In genomic region chr12:94644622-94645021, GRCh38 we compare ENCODE assay signal across 7 cellular contexts. TPM values are rescaled to one million over a fixed set of nuclear protein-coding genes. Genes with fewer than 3 reads are reported as not detected.
DNase-seq lines count a peak whose midpoint lies in the region; ATAC-seq and TF ChIP-seq lines count a peak whose summit lies in the region.

No MANE protein-coding gene starts in this region.

- TF ChIP-seq CTCF in astrocyte of the spinal cord (IDR thresholded peaks at IDR 0.05; ENCODE audit: low read depth, low read length), result no peak

- H3K27ac Mint-ChIP-seq in naive B cell, result peak overlapping the region in 2 of 6 donors; percentile 2 to 36

- no peaks in the 10 kb centered on the region for H3K9me3 Mint-ChIP-seq in naive B cell

- in situ Hi-C loops in astrocyte of the spinal cord (cut with HindIII; ENCODE audit: low sequenced_read_pairs), result no loop called here

- H3K4me1 Mint-ChIP-seq in naive B cell, result peaks cover 19 to 36% (median 22%) of the 10 kb centered on the region in 3 donors

- H3K36me3 Mint-ChIP-seq in naive B cell, result no peaks in the 10 kb centered on the region

- H3K27me3 Mint-ChIP-seq in naive B cell, result peaks cover 0 to 13% (median 8%) of the 10 kb centered on the region in 3 donors

- ATAC-seq in GM19043 (IDR thresholded peaks at IDR 0.05; ENCODE audit: low read depth, unreplicated experiment) (peak; percentile 28), HG03354 (IDR thresholded peaks at IDR 0.05; ENCODE audit: poor library complexity, severe bottlenecking, unreplicated experiment) (peak; percentile 59), naive B cell (ENCODE audit: low read depth in 2 of 2) (peak in 1 of 2 donors; percentile 26), HG02588 (IDR thresholded peaks at IDR 0.05; ENCODE audit: unreplicated experiment) (no peak), HG02938 (IDR thresholded peaks at IDR 0.05; ENCODE audit: unreplicated experiment) (no peak), GM18870 (IDR thresholded peaks at IDR 0.05; ENCODE audit: unreplicated experiment) (no peak)

- no peak overlapping the region for H3K4me3 ChIP-seq in astrocyte of the spinal cord (ENCODE audit: low read depth, low read length)

- DNase-seq in astrocyte of the spinal cord (ENCODE audit: low read depth, low spot score) (peak; percentile 60), naive B cell (no peak)

- peak overlapping the region; percentile 15 to 85 (median 63) for H3K4me3 Mint-ChIP-seq in naive B cell

RNA-seq across cellular contexts. Expression of gene TMCC3, which starts 5.7 kb away (rescaled TPM):
- polyA plus RNA-seq in naive B cell (ENCODE audit: low read depth in 6 of 6), result 10 to 100 TPM in 4 of 6 donors, 1 to 10 TPM in 2; 8.4 to 21.7 (median 13.5) TPM

Comparison
In these comparisons a context has a peak if more than half of its experiments do, and no peak if none do; other contexts are left out.
1. ATAC-seq: peak in GM19043 (single experiment) and HG03354 (single experiment); none in HG02588 (single experiment), HG02938 (single experiment) and GM18870 (single experiment).